Comparison of ENCODE assay signal across 22 cellular contexts in the genomic region with DNA sequence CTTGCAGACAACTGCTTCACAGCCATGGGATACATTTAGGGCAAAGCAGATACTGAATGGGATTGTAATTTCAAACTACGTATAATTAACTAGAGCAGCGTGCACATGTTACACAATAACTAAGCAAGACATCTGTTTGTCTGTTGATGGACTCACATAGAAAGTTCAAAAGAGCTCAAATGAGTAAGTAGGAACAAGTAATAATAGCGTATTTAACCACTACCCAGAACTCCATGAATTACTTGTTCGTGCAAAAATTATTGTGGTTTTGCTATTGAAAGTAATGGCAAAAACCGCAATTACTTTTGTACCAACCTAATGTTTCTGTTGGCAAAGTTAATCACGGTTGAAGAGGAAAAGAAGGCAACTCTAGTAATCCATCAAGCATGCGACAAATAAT.
DNase-seq lines count a peak whose midpoint lies in the region; ATAC-seq lines count a peak whose summit lies in the region.
"Had no signal": no experiment of that assay in that cellular context is flagged by ENCODE, and none has a peak within 500 bp of the region (broad histone marks: within the 10 kb centered on the region; RNA-seq: fewer than 3 reads in every experiment).

No MANE protein-coding gene starts in this region.

- H3K27ac Mint-ChIP-seq in activated naive CD4-positive, alpha-beta T cell treated with anti-CD3 and anti-CD28 coated beads, Interleukin-2, amount 50 U/mL, for 72 hours, result no peak overlapping the region
- H3K27ac Mint-ChIP-seq: H9, HFFc6, T-cell had no signal

- peak; percentile 2 for DNase-seq in EH (ENCODE audit: low read depth)
- DNase-seq in RPMI7951 (ENCODE audit: low read depth), result peak; percentile 2
- DNase-seq in fibroblast of peridontal ligament (ENCODE audit: extremely low read depth), result peak; percentile 94
- DNase-seq in NCI-H1436 treated with DMSO at 0.1 percent for 48 hours (lab: John Stamatoyannopoulos, UW), result no peak
- DNase-seq in activated naive CD4-positive, alpha-beta T cell treated with anti-CD3 and anti-CD28 coated beads, Interleukin-2, amount 50 U/mL, for 72 hours (ENCODE audit: low spot score in 2 of 2), result no peak
- DNase-seq: BE2C, COR-L47, DMS79 treated with DMSO at 0.1 percent for 48 hours, H9, HFFc6, KG1, MV-4-11, NCI-H1105 treated with DMSO at 0.1 percent for 48 hours, NCI-H1694, NCI-H2081, NCI-H446 treated with DMSO at 0.1 percent for 48 hours, NCI-H526 treated with DMSO at 0.1 percent for 48 hours, T-cell had no signal

- H3K9me3 Mint-ChIP-seq in activated naive CD4-positive, alpha-beta T cell treated with anti-CD3 and anti-CD28 coated beads, Interleukin-2, amount 50 U/mL, for 72 hours, result peaks cover 5 to 6% of the 10 kb centered on the region in 2 donors
- H3K9me3 Mint-ChIP-seq: H9 had no signal

- H3K36me3 Mint-ChIP-seq in activated naive CD4-positive, alpha-beta T cell treated with anti-CD3 and anti-CD28 coated beads, Interleukin-2, amount 50 U/mL, for 72 hours, result no peaks in the 10 kb centered on the region
- H3K36me3 Mint-ChIP-seq: T-cell had no signal

- ATAC-seq in HG03060 (IDR thresholded peaks at IDR 0.05; ENCODE audit: low read depth, unreplicated experiment), result peak; percentile 56
- no peak for ATAC-seq in GM21367 (IDR thresholded peaks at IDR 0.05; ENCODE audit: unreplicated experiment)
- ATAC-seq in HG02588 (IDR thresholded peaks at IDR 0.05; ENCODE audit: unreplicated experiment), result no peak
- no peak for ATAC-seq in activated naive CD4-positive, alpha-beta T cell treated with anti-CD3 and anti-CD28 coated beads, Interleukin-2, amount 50 U/mL, for 72 hours
- ATAC-seq: Panc1, T-cell had no signal

Comparison
In these comparisons a context has a peak if more than half of its experiments do, and no peak if none do; other contexts are left out.
1. DNase-seq: peak in EH (single experiment), RPMI7951 (single experiment) and fibroblast of peridontal ligament (single experiment); none in NCI-H1436 treated with DMSO at 0.1 percent for 48 hours (single experiment) and activated naive CD4-positive, alpha-beta T cell treated with anti-CD3 and anti-CD28 coated beads, Interleukin-2, amount 50 U/mL, for 72 hours (0 of 2).